8 cellular contexts compared by ENCODE assay signal in genomic region chr22:46297151-46297819, GRCh38. TPM values are rescaled to one million over a fixed set of nuclear protein-coding genes. Genes with fewer than 3 reads are reported as not detected.
DNase-seq lines count a peak whose midpoint lies in the region; ATAC-seq and TF ChIP-seq lines count a peak whose summit lies in the region.

No MANE protein-coding gene starts in this region.

- H3K4me1 ChIP-seq in BE2C, result no peaks in the 10 kb centered on the region; the same call in 1 of the 2 replicates
- peaks cover 5% of the 10 kb centered on the region for H3K4me1 ChIP-seq in rectal smooth muscle tissue (ENCODE audit: control insufficient read depth, insufficient read depth, low read length)

- H3K4me3 Mint-ChIP-seq in WTC11, result peak overlapping the region; percentile 92

- H3K27ac ChIP-seq in rectal smooth muscle tissue (ENCODE audit: low read depth, low read length), result no peak overlapping the region

- no peaks in the 10 kb centered on the region; the same call in 1 of the 2 replicates for H3K27me3 Mint-ChIP-seq in WTC11 (ENCODE audit: low read depth)

- POLR2A ChIA-PET in WTC11 (lab: Charles Lee), result interaction anchor here (1.4 kb wide), 1 partner anchor 30 kb away, joined by 8 read pairs; the partner anchor contains the start of gene TTC38

- no peaks in the 10 kb centered on the region for H3K9me3 Mint-ChIP-seq in WTC11

- H3K9me3 ChIP-seq in BE2C, result no peaks in the 10 kb centered on the region

- ATAC-seq in GM19035 (IDR thresholded peaks at IDR 0.05; ENCODE audit: unreplicated experiment) (peak; percentile 28), WTC11 (peak; percentile 9)

- CTCF ChIA-PET in WTC11 (lab: Charles Lee), result interaction anchor here (1.1 to 3.1 kb wide), 7 partner anchors 16 to 291 kb away, joined by 3 to 12 read pairs (median 4); partner anchors contain the start of gene TTC38

- H3K4me3 ChIP-seq in BE2C (ENCODE audit: low read depth, low read length) (peak overlapping the region; percentile 88), rectal smooth muscle tissue (ENCODE audit: low read length) (peak overlapping the region; percentile 57)

- peaks cover 32% of the 10 kb centered on the region for H3K36me3 Mint-ChIP-seq in WTC11

- no peak overlapping the region for H3K9ac ChIP-seq in rectal smooth muscle tissue (ENCODE audit: low read length)

- TF ChIP-seq CTCF in BE2C (IDR thresholded peaks at IDR 0.05; ENCODE audit: low read depth, low read length) (no peak), WTC11 (IDR thresholded peaks at IDR 0.05) (no peak)

- H3K36me3 ChIP-seq in BE2C (peaks cover 33% of the 10 kb centered on the region), rectal smooth muscle tissue (ENCODE audit: control insufficient read depth, insufficient read depth, low read length) (peaks cover 7% of the 10 kb centered on the region)

- peaks cover 27% of the 10 kb centered on the region for H3K4me1 Mint-ChIP-seq in WTC11

- H3K27me3 ChIP-seq in BE2C, result no peaks in the 10 kb centered on the region
- H3K27me3 ChIP-seq in rectal smooth muscle tissue (ENCODE audit: control insufficient read depth, insufficient read depth, low read length), result no peaks in the 10 kb centered on the region

- DNase-seq in BE2C (peak; percentile 68), HT1080 (ENCODE audit: low read depth) (peak; percentile 42), WTC11 (ENCODE audit: low spot score) (peak; percentile 45), glomerular visceral epithelial cell (ENCODE audit: extremely low spot score) (peak; percentile 45), kidney glomerular epithelial cell (lab: John Stamatoyannopoulos, UW) (no peak), midbrain (lab: John Stamatoyannopoulos, UW) (no peak)

- H3K27ac Mint-ChIP-seq in WTC11, result peak overlapping the region; percentile 12

TF ChIP-seq in WTC11, 78 proteins besides CTCF, POLR2A, EP300 and RAD21:
- TF ChIP-seq FOXP4 (CRISPR knock-in tag; IDR thresholded peaks at IDR 0.05) (0 out of 2 replicates have a peak, but pooled peaks have one; percentile 0), ARID4B (CRISPR knock-in tag; IDR thresholded peaks at IDR 0.05; ENCODE audit: borderline replicate concordance) (no peak), JUN (CRISPR knock-in tag; IDR thresholded peaks at IDR 0.05) (no peak), HMGXB4 (CRISPR knock-in tag; IDR thresholded peaks at IDR 0.05) (0 out of 2 replicates have a peak, but pooled peaks have one; percentile 28), ETV6 (CRISPR knock-in tag; IDR thresholded peaks at IDR 0.05) (0 out of 2 replicates have a peak, but pooled peaks have one; percentile 3), MAX (CRISPR knock-in tag; IDR thresholded peaks at IDR 0.05) (no peak)

RNA-seq across cellular contexts. Expression of gene GTSE1, which starts 0.6 kb away (rescaled TPM):
- polyA plus RNA-seq in BE2C (2012; ENCODE audit: insufficient read depth, insufficient read length, low read depth), result 8.9 TPM
- 33.2 and 34.2 TPM in 2 replicates for total RNA-seq in HT1080 (2014; rRNA removed; shearing (Covaris generic))
- 25.8 and 26.6 TPM in 2 replicates for polyA plus RNA-seq in HT1080 (2015; cell fraction: cytosol; rRNA removed)
- polyA plus RNA-seq in HT1080 (2015; cell fraction: nucleus; rRNA removed), result 69.4 and 76.9 TPM in 2 replicates
- total RNA-seq in WTC11 (2021), result 45.4 to 56.1 TPM (median 45.4 TPM) in 3 replicates

RNA-seq across cellular contexts. Expression of gene TTC38, which starts 29.5 kb away (rescaled TPM):
- polyA plus RNA-seq in BE2C (2012; ENCODE audit: insufficient read depth, insufficient read length, low read depth), result 47.6 TPM
- 21.7 and 26.0 TPM in 2 replicates for total RNA-seq in HT1080 (2014; rRNA removed; shearing (Covaris generic))
- 15.4 and 17.9 TPM in 2 replicates for polyA plus RNA-seq in HT1080 (2015; cell fraction: cytosol; rRNA removed)
- polyA plus RNA-seq in HT1080 (2015; cell fraction: nucleus; rRNA removed), result 32.3 and 37.1 TPM in 2 replicates
- total RNA-seq in WTC11 (2021), result 20.7 to 29.2 TPM (median 27.5 TPM) in 3 replicates

RNA-seq across cellular contexts. Expression of gene PKDREJ, which starts 34.1 kb away (rescaled TPM):
- polyA plus RNA-seq in BE2C (2012; ENCODE audit: insufficient read depth, insufficient read length, low read depth), result 1.5 TPM
- total RNA-seq in HT1080 (2014; rRNA removed; shearing (Covaris generic)), result not detected in 2 replicates
- polyA plus RNA-seq in HT1080 (2015; cell fraction: cytosol; rRNA removed), result not detected in 2 replicates
- not detected in 2 replicates for polyA plus RNA-seq in HT1080 (2015; cell fraction: nucleus; rRNA removed)
- 0.02 to 0.07 TPM in 2 of 3 replicates, not detected in the other for total RNA-seq in WTC11 (2021)

RNA-seq across cellular contexts. Expression of gene TRMU, which starts 38.2 kb away (rescaled TPM):
- polyA plus RNA-seq in BE2C (2012; ENCODE audit: insufficient read depth, insufficient read length, low read depth), result 142 TPM
- 68.0 and 72.1 TPM in 2 replicates for total RNA-seq in HT1080 (2014; rRNA removed; shearing (Covaris generic))
- 34.2 and 37.9 TPM in 2 replicates for polyA plus RNA-seq in HT1080 (2015; cell fraction: cytosol; rRNA removed)
- polyA plus RNA-seq in HT1080 (2015; cell fraction: nucleus; rRNA removed), result 140 and 146 TPM in 2 replicates
- 62.4 to 103 TPM (median 64.6 TPM) in 3 replicates for total RNA-seq in WTC11 (2021)

RNA-seq across cellular contexts. Expression of gene CDPF1, which starts 47.2 kb away (rescaled TPM):
- 11.9 TPM for polyA plus RNA-seq in BE2C (2012; ENCODE audit: insufficient read depth, insufficient read length, low read depth)
- 18.1 and 20.3 TPM in 2 replicates for total RNA-seq in HT1080 (2014; rRNA removed; shearing (Covaris generic))
- 18.8 and 20.5 TPM in 2 replicates for polyA plus RNA-seq in HT1080 (2015; cell fraction: cytosol; rRNA removed)
- 18.1 and 30.6 TPM in 2 replicates for polyA plus RNA-seq in HT1080 (2015; cell fraction: nucleus; rRNA removed)
- 11.3 to 11.7 TPM (median 11.5 TPM) in 3 replicates for total RNA-seq in WTC11 (2021)

Comparison
In these comparisons a context has a peak if more than half of its experiments do, and no peak if none do; other contexts are left out.
1. DNase-seq: peak in BE2C (single experiment), HT1080 (single experiment), WTC11 (single experiment) and glomerular visceral epithelial cell (single experiment); none in kidney glomerular epithelial cell (single experiment) and midbrain (single experiment).